Comparison of ENCODE assay signal across 8 cellular contexts in genomic region chr3:128054363-128054762, GRCh38. TPM values are rescaled to one million over a fixed set of nuclear protein-coding genes. Genes with fewer than 3 reads are reported as not detected.
DNase-seq lines count a peak whose midpoint lies in the region; ATAC-seq and TF ChIP-seq lines count a peak whose summit lies in the region.

No MANE protein-coding gene starts in this region.

- no peak for ATAC-seq in GM19395 (IDR thresholded peaks at IDR 0.05; ENCODE audit: unreplicated experiment)
- ATAC-seq in mucosa of descending colon = no peak

- intact Hi-C loops in mucosa of descending colon (cut with DNase I, micrococcal nuclease) = no loop called here

- peaks cover 27% of the 10 kb centered on the region for H3K79me2 ChIP-seq in parathyroid adenoma

- H3K9me3 ChIP-seq in parathyroid adenoma (ENCODE audit: control insufficient read depth, low read length) = no peaks in the 10 kb centered on the region
- H3K9me3 ChIP-seq in mucosa of descending colon = no peaks in the 10 kb centered on the region

- H3K27ac ChIP-seq in parathyroid adenoma = peak overlapping the region; percentile 6

- H3K4me2 ChIP-seq in parathyroid adenoma (ENCODE audit: low read length) = peak overlapping the region; percentile 42

- peak; percentile 51 for DNase-seq in GM03348 (ENCODE audit: low spot score)
- peak; percentile 69 for DNase-seq in RPMI7951 (ENCODE audit: low read depth)
- no peak for DNase-seq in epithelial cell of proximal tubule (ENCODE audit: low read depth)
- no peak for DNase-seq in mucosa of descending colon
- no peak for DNase-seq in SHP77 (lab: John Stamatoyannopoulos, UW)
- no peak for DNase-seq in retina

- H3K4me1 ChIP-seq in parathyroid adenoma = peaks cover 14% of the 10 kb centered on the region
- H3K4me1 ChIP-seq in mucosa of descending colon (ENCODE audit: low read depth) = peaks cover 22% of the 10 kb centered on the region

- no peak overlapping the region for H2AFZ ChIP-seq in parathyroid adenoma

- H3K9ac ChIP-seq in parathyroid adenoma = no peak overlapping the region

- no peaks in the 10 kb centered on the region for H3K27me3 ChIP-seq in parathyroid adenoma (ENCODE audit: control insufficient read depth, insufficient read depth, low read length)

- H3K36me3 ChIP-seq in parathyroid adenoma (ENCODE audit: control insufficient read depth, insufficient read depth, low read length) = no peaks in the 10 kb centered on the region
- H3K36me3 ChIP-seq in mucosa of descending colon (ENCODE audit: low read depth) = peaks cover 9% of the 10 kb centered on the region

- peak overlapping the region; percentile 67 for H3K4me3 ChIP-seq in epithelial cell of proximal tubule (ENCODE audit: low read depth, low read length)
- H3K4me3 ChIP-seq in parathyroid adenoma (ENCODE audit: low read depth, low read length) = peak overlapping the region; percentile 24
- H3K4me3 ChIP-seq in mucosa of descending colon = no peak overlapping the region

- TF ChIP-seq CTCF in epithelial cell of proximal tubule (conservative IDR thresholded peaks at IDR 0.05; ENCODE audit: low read depth, low read length) (no peak), parathyroid adenoma (IDR thresholded peaks at IDR 0.05) (no peak), mucosa of descending colon (IDR thresholded peaks at IDR 0.05) (no peak)

RNA-seq across cellular contexts. Expression of gene SEC61A1, which starts 2.1 kb away (rescaled TPM):
- total RNA-seq in RPMI7951 (2014; rRNA removed; shearing (Covaris generic)) = 211 and 234 TPM in 2 replicates
- total RNA-seq in epithelial cell of proximal tubule (150 and 242 TPM in 2 replicates), mucosa of descending colon (100 to 1,000 TPM; 111 to 159 (median 116) TPM)

Comparison
In these comparisons a context has a peak if more than half of its experiments do, and no peak if none do; other contexts are left out.
1. DNase-seq: peak in GM03348 (single experiment) and RPMI7951 (single experiment); none in epithelial cell of proximal tubule (single experiment), mucosa of descending colon (0 of 3), SHP77 (0 of 2) and retina (single experiment).